ENCODE assay signal across 8 cellular contexts in genomic region chr9:104765138-104765537, GRCh38. TPM values are rescaled to one million over a fixed set of nuclear protein-coding genes. Genes with fewer than 3 reads are reported as not detected.
DNase-seq lines count a peak whose midpoint lies in the region; ATAC-seq and TF ChIP-seq lines count a peak whose summit lies in the region.

No MANE protein-coding gene starts in this region.

- no peak overlapping the region for H2AFZ ChIP-seq in parathyroid adenoma

- no peaks in the 10 kb centered on the region for H3K9me3 Mint-ChIP-seq in T-helper 2 cell treated with Interferon-gamma antibody and Interleukin-4, amounts not matched to agents 5 μg/mL and 100 μg/mL, for 36 hours
- H3K9me3 Mint-ChIP-seq in HFFc6 = no peaks in the 10 kb centered on the region
- no peaks in the 10 kb centered on the region for H3K9me3 Mint-ChIP-seq in WTC11

- H3K36me3 ChIP-seq in parathyroid adenoma (ENCODE audit: control insufficient read depth, insufficient read depth, low read length) = no peaks in the 10 kb centered on the region

- peak overlapping the region; percentile 31 for H3K4me2 ChIP-seq in parathyroid adenoma (ENCODE audit: low read length)

- no peak for TF ChIP-seq CTCF in HFFc6 (IDR thresholded peaks at IDR 0.05)
- no peak for TF ChIP-seq CTCF in WTC11 (IDR thresholded peaks at IDR 0.05)
- no peak for TF ChIP-seq CTCF in parathyroid adenoma (IDR thresholded peaks at IDR 0.05)
- TF ChIP-seq CTCF in GM10248 (IDR thresholded peaks at IDR 0.05; ENCODE audit: control extremely low read depth, extremely low read depth, low read depth, missing control alignments) = no peak

- no peak overlapping the region for H3K9ac ChIP-seq in parathyroid adenoma

- no peaks in the 10 kb centered on the region for H3K36me3 Mint-ChIP-seq in T-helper 2 cell treated with Interferon-gamma antibody and Interleukin-4, amounts not matched to agents 5 μg/mL and 100 μg/mL, for 36 hours (ENCODE audit: low read depth)
- H3K36me3 Mint-ChIP-seq in HFFc6 (ENCODE audit: low read depth) = no peaks in the 10 kb centered on the region; the same call in 1 of the 2 replicates
- H3K36me3 Mint-ChIP-seq in WTC11 = no peaks in the 10 kb centered on the region

- no peak overlapping the region for H3K4me3 ChIP-seq in parathyroid adenoma (ENCODE audit: low read depth, low read length)

- CTCF ChIA-PET in WTC11 (lab: Charles Lee) = no interaction called here
- CTCF ChIA-PET in GM10248 (lab: Yijun Ruan, JAX) = interaction anchor here (1.0 to 2.7 kb wide), 2 partner anchors 10 to 14 kb away, joined by 3 to 13 read pairs; no protein-coding TSS in a partner anchor

- H3K27me3 Mint-ChIP-seq in T-helper 2 cell treated with Interferon-gamma antibody and Interleukin-4, amounts not matched to agents 5 μg/mL and 100 μg/mL, for 36 hours (ENCODE audit: low read depth) = peaks cover 10% of the 10 kb centered on the region
- H3K27me3 Mint-ChIP-seq in HFFc6 (ENCODE audit: insufficient read depth) (no peaks in the 10 kb centered on the region), WTC11 (ENCODE audit: low read depth) (peaks cover 27% of the 10 kb centered on the region)

- no peaks in the 10 kb centered on the region for H3K79me2 ChIP-seq in parathyroid adenoma

- H3K9me3 ChIP-seq in parathyroid adenoma (ENCODE audit: control insufficient read depth, low read length) = no peaks in the 10 kb centered on the region

- no peak overlapping the region for H3K27ac Mint-ChIP-seq in T-helper 2 cell treated with Interferon-gamma antibody and Interleukin-4, amounts not matched to agents 5 μg/mL and 100 μg/mL, for 36 hours
- H3K27ac Mint-ChIP-seq in HFFc6 (no peak overlapping the region), WTC11 (no peak overlapping the region)

- ATAC-seq in WTC11 (no peak), left lobe of liver (no peak)

- no peaks in the 10 kb centered on the region for H3K27me3 ChIP-seq in parathyroid adenoma (ENCODE audit: control insufficient read depth, insufficient read depth, low read length)

- H3K27ac ChIP-seq in parathyroid adenoma = no peak overlapping the region

- POLR2A ChIA-PET in WTC11 (lab: Charles Lee) = no interaction called here
- POLR2A ChIA-PET in GM10248 (lab: Yijun Ruan, JAX) = interaction anchor here (0.6 kb wide), 1 partner anchor 371 kb away, joined by 3 read pairs; no protein-coding TSS in a partner anchor

- no peaks in the 10 kb centered on the region for H3K4me1 ChIP-seq in parathyroid adenoma

- DNase-seq in T-helper 2 cell treated with Interferon-gamma antibody and Interleukin-4, amounts not matched to agents 5 μg/mL and 100 μg/mL, for 36 hours (ENCODE audit: low spot score) = no peak
- DNase-seq in T-helper 2 cell (no peak), HFFc6 (no peak), WTC11 (ENCODE audit: low spot score) (no peak), GM10248 (ENCODE audit: extremely low spot score) (no peak), left lobe of liver (ENCODE audit: low spot score) (no peak), germinal center (ENCODE audit: low spot score) (no peak)

- peaks cover 6% of the 10 kb centered on the region for H3K4me1 Mint-ChIP-seq in T-helper 2 cell treated with Interferon-gamma antibody and Interleukin-4, amounts not matched to agents 5 μg/mL and 100 μg/mL, for 36 hours (ENCODE audit: low read depth)
- H3K4me1 Mint-ChIP-seq in HFFc6 (ENCODE audit: low read depth) (peaks cover 6% of the 10 kb centered on the region; the same call in 1 of the 2 replicates), WTC11 (no peaks in the 10 kb centered on the region)

- H3K4me3 Mint-ChIP-seq in T-helper 2 cell treated with Interferon-gamma antibody and Interleukin-4, amounts not matched to agents 5 μg/mL and 100 μg/mL, for 36 hours = peak overlapping the region; percentile 88
- H3K4me3 Mint-ChIP-seq in HFFc6 = peak overlapping the region; percentile 88
- H3K4me3 Mint-ChIP-seq in WTC11 = peak overlapping the region; percentile 78

TF ChIP-seq in WTC11, 78 proteins besides CTCF, POLR2A, EP300 and RAD21:
- TF ChIP-seq MAX (CRISPR knock-in tag; IDR thresholded peaks at IDR 0.05) (no peak), SMAD4 (CRISPR knock-in tag; IDR thresholded peaks at IDR 0.05) (no peak), RORB (CRISPR knock-in tag; IDR thresholded peaks at IDR 0.05) (no peak), TP53 (CRISPR knock-in tag; IDR thresholded peaks at IDR 0.05) (no peak), ETV6 (CRISPR knock-in tag; IDR thresholded peaks at IDR 0.05) (no peak), JUN (CRISPR knock-in tag; IDR thresholded peaks at IDR 0.05) (no peak), ZNF121 (CRISPR knock-in tag; IDR thresholded peaks at IDR 0.05) (no peak), ZBTB21 (CRISPR knock-in tag; IDR thresholded peaks at IDR 0.05; ENCODE audit: borderline replicate concordance) (no peak), PRRX2 (CRISPR knock-in tag; IDR thresholded peaks at IDR 0.05) (no peak), IRF2 (CRISPR knock-in tag; IDR thresholded peaks at IDR 0.05; ENCODE audit: borderline replicate concordance, low read depth) (no peak), GABPB1 (CRISPR knock-in tag; IDR thresholded peaks at IDR 0.05) (no peak), AR (CRISPR knock-in tag; IDR thresholded peaks at IDR 0.05) (no peak), ZBTB43 (CRISPR knock-in tag; IDR thresholded peaks at IDR 0.05) (no peak)

RNA-seq across cellular contexts. Expression of gene NIPSNAP3B, which starts 1.2 kb away (rescaled TPM):
- total RNA-seq in HFFc6 (2021; fragmentation: NEBNext Ultra II Directional; extraction: Animal tissue kit (Norgen Biotek cat#: 25700)) = under 1 TPM; 0.19 to 0.68 (median 0.40) TPM
- 0.30 to 0.55 TPM (median 0.31 TPM) in 3 replicates for total RNA-seq in WTC11 (2021)
- total RNA-seq in left lobe of liver = 0.28 TPM

RNA-seq across cellular contexts. Expression of gene NIPSNAP3A, which starts 17.7 kb away (rescaled TPM):
- total RNA-seq in HFFc6 (2021; fragmentation: NEBNext Ultra II Directional; extraction: Animal tissue kit (Norgen Biotek cat#: 25700)) = 10 to 100 TPM; 11.5 to 17.0 (median 14.6) TPM
- total RNA-seq in WTC11 (2021) (7.2 to 10.3 TPM (median 10.3 TPM) in 3 replicates), left lobe of liver (18.4 TPM)
